In genomic region chr12:18158774-18159557, GRCh38 we compare ENCODE assay signal across 9 cellular contexts.
A peak's percentile ranks its signal among the peaks of the same experiment; 100 is the strongest.
DNase-seq lines count a peak whose midpoint lies in the region; ATAC-seq and TF ChIP-seq lines count a peak whose summit lies in the region.
"Had no signal": no experiment of that assay in that cellular context is flagged by ENCODE, and none has a peak within 500 bp of the region (broad histone marks: within the 10 kb centered on the region; RNA-seq: fewer than 3 reads in every experiment).

No MANE protein-coding gene starts in this region.

- H3K36me3 ChIP-seq in right lobe of liver: no peaks in the 10 kb centered on the region
- H3K36me3 ChIP-seq: BLaER1 treated with 17β-estradiol and CSF1 and Interleukin-3, amounts not matched to agents 10 nM and 100 nM had no signal

- WGBS in right lobe of liver (ENCODE audit: insufficient coverage, low coverage, low lambda C conversion rate, missing lambda C conversion rate): 62% methylated on average over 6 of the region's 6 CpGs

- peaks cover 0 to 4% (median 1%) of the 10 kb centered on the region in 4 donors for H3K9me3 ChIP-seq in right lobe of liver

- no peak for TF ChIP-seq POLR2A in right lobe of liver (IDR thresholded peaks at IDR 0.05)

- intact Hi-C loops in right lobe of liver (cut with DNase I): loop anchor here in 1 of 2 donors (10.0 kb wide), 1 partner anchor 66 kb away; no protein-coding TSS in a partner anchor

- TF ChIP-seq CTCF in right lobe of liver (IDR thresholded peaks at IDR 0.05): peak; percentile 32 to 67 (median 54)

- DNase-seq in NCI-H1417 (lab: John Stamatoyannopoulos, UW) (peak in 2 of 3 experiments; percentile 39 to 60), NCI-H1417 treated with DMSO at 0.1 percent for 48 hours (lab: John Stamatoyannopoulos, UW) (no peak), Kasumi-1 (lab: John Stamatoyannopoulos, UW) (peak; percentile 43 to 83), amniotic stem cell (lab: John Stamatoyannopoulos, UW) (peak; percentile 35), right lobe of liver (no peak), GM19240 (ENCODE audit: insufficient read length, low spot score) (no peak)

- H3K27ac ChIP-seq in right lobe of liver: no peak overlapping the region
- H3K27ac ChIP-seq: BLaER1 treated with 17β-estradiol and CSF1 and Interleukin-3, amounts not matched to agents 10 nM and 100 nM had no signal

- no peak overlapping the region for H3K4me3 ChIP-seq in right lobe of liver
- H3K4me3 ChIP-seq: BLaER1 treated with 17β-estradiol and CSF1 and Interleukin-3, amounts not matched to agents 10 nM and 100 nM had no signal

- no peaks in the 10 kb centered on the region for H3K4me1 ChIP-seq in right lobe of liver
- H3K4me1 ChIP-seq: BLaER1 treated with 17β-estradiol and CSF1 and Interleukin-3, amounts not matched to agents 10 nM and 100 nM had no signal

- ATAC-seq in GM18867 (IDR thresholded peaks at IDR 0.05; ENCODE audit: unreplicated experiment) (peak; percentile 82), right lobe of liver (peak in 2 of 4 donors; percentile 52 to 62), HG02973 (IDR thresholded peaks at IDR 0.05; ENCODE audit: unreplicated experiment) (no peak)

- no peaks in the 10 kb centered on the region for H3K27me3 ChIP-seq in right lobe of liver
- H3K27me3 ChIP-seq: BLaER1 treated with 17β-estradiol and CSF1 and Interleukin-3, amounts not matched to agents 10 nM and 100 nM had no signal

Comparison
In these comparisons a context has a peak if more than half of its experiments do, and no peak if none do; other contexts are left out.
1. DNase-seq: peak in NCI-H1417 (2 of 3), Kasumi-1 (2 of 2) and amniotic stem cell (single experiment); none in NCI-H1417 treated with DMSO at 0.1 percent for 48 hours (single experiment), right lobe of liver (0 of 3) and GM19240 (single experiment).